ENCODE assay signal across 8 cellular contexts in the genomic region with DNA sequence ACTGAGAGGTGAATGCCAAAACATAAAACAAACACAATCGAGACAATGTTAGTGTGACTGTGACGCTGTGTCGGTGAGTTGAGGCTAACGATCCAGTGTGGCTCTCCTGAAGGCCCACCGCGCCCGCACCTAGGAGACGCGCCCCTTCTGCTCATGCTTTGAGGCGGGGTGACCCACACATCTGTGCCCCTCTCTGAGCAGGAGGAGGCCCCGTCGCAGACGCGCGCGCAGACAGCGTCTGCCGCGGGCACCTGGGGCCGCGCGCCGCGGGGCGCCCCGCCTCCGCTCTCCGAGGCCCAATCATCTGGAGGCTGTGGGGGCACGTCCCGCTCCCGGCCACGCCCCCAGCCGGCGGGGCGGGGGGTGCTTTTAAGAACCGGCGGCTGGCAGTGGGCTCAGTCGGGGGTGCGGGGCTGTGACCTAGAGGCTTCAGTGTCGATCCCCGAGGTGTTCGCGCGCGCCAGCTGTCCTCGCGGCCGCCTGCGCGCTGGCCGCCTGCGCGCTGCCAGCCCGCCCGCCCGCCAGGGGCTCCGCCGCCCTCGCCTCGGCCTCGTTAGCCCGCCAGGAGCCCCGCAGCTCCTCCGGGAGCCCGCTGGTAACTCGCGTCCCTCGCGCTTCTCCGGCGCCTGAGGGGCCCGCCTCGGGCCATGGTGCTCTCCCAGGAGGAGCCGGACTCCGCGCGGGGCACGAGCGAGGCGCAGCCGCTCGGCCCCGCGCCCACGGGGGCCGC. TPM values are rescaled to one million over a fixed set of nuclear protein-coding genes. Genes with fewer than 3 reads are reported as not detected.
DNase-seq lines count a peak whose midpoint lies in the region; ATAC-seq and TF ChIP-seq lines count a peak whose summit lies in the region.

A gene with protein sequence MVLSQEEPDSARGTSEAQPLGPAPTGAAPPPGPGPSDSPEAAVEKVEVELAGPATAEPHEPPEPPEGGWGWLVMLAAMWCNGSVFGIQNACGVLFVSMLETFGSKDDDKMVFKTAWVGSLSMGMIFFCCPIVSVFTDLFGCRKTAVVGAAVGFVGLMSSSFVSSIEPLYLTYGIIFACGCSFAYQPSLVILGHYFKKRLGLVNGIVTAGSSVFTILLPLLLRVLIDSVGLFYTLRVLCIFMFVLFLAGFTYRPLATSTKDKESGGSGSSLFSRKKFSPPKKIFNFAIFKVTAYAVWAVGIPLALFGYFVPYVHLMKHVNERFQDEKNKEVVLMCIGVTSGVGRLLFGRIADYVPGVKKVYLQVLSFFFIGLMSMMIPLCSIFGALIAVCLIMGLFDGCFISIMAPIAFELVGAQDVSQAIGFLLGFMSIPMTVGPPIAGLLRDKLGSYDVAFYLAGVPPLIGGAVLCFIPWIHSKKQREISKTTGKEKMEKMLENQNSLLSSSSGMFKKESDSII (plus strand): TSS at position 398 of the 730 bp plus-strand sequence. CDS start 250 bp downstream, at position 648.

- no peak for TF ChIP-seq EP300 in upper lobe of left lung (IDR thresholded peaks at IDR 0.05)

- H3K4me2 ChIP-seq in DND-41 (ENCODE audit: insufficient read depth, low read length) (peak within 1 kb of the TSS; percentile 91), parathyroid adenoma (ENCODE audit: low read length) (peak within 1 kb of the TSS; percentile 89)

- peak within 1 kb of the TSS; percentile 63 for H3K27ac ChIP-seq in DND-41 (ENCODE audit: low read length)
- H3K27ac ChIP-seq in parathyroid adenoma = peak within 1 kb of the TSS; percentile 21
- H3K27ac ChIP-seq in upper lobe of left lung = peak within 1 kb of the TSS in 3 of 4 donors; percentile 15 to 86 (median 69)

- intact Hi-C loops in head of caudate nucleus (cut with DNase I) = no loop called here

- DNase-seq in DND-41 (peak; percentile 91), SHP77 treated with DMSO at 0.1 percent for 48 hours (lab: John Stamatoyannopoulos, UW) (peak; percentile 73), activated gamma-delta T cell treated with Interleukin-2 at 50 U/mL for 16 hours (peak; percentile 75), head of caudate nucleus (peak; percentile 53 to 92 (median 79)), upper lobe of left lung (peak; percentile 84 to 96)
- DNase-seq in Jurkat, Clone E6-1 (ENCODE audit: low read depth, low spot score) = peak; percentile 81

- H3K4me1 ChIP-seq in DND-41 (ENCODE audit: insufficient read depth, low read length) (peaks cover 27% of the 10 kb centered on the region), parathyroid adenoma (peaks cover 4% of the 10 kb centered on the region), upper lobe of left lung (peaks cover 9 to 21% (median 19%) of the 10 kb centered on the region in 4 donors)

- H3K79me2 ChIP-seq in DND-41 (ENCODE audit: insufficient read depth, low read length) (no peaks in the 10 kb centered on the region), parathyroid adenoma (no peaks in the 10 kb centered on the region)

- H4K20me1 ChIP-seq in DND-41 (ENCODE audit: insufficient read depth, low read length) = no peaks in the 10 kb centered on the region

- H3K36me3 ChIP-seq in DND-41 (ENCODE audit: insufficient read depth, low read length) (no peaks in the 10 kb centered on the region), parathyroid adenoma (ENCODE audit: control insufficient read depth, insufficient read depth, low read length) (no peaks in the 10 kb centered on the region), upper lobe of left lung (no peaks in the 10 kb centered on the region)

- H3K9me3 ChIP-seq in DND-41 (ENCODE audit: insufficient read depth, low read length, severe bottlenecking) (no peaks in the 10 kb centered on the region), parathyroid adenoma (ENCODE audit: control insufficient read depth, low read length) (no peaks in the 10 kb centered on the region), upper lobe of left lung (no peaks in the 10 kb centered on the region)

- TF ChIP-seq CTCF in DND-41 (IDR thresholded peaks at IDR 0.05; ENCODE audit: borderline replicate concordance, extremely low read depth, low read length, poor library complexity, severe bottlenecking) = no peak
- no peak for TF ChIP-seq CTCF in parathyroid adenoma (IDR thresholded peaks at IDR 0.05)
- peak in 2 of 6 experiments; percentile 12 to 17 for TF ChIP-seq CTCF in upper lobe of left lung (IDR thresholded peaks at IDR 0.05)

- H3K4me3 ChIP-seq in DND-41 (ENCODE audit: low read depth in 1 of 2, low read length in 2 of 2) (peak within 1 kb of the TSS; percentile 45 to 84; a peak in 3 of 4 replicates), parathyroid adenoma (ENCODE audit: low read depth, low read length) (peak within 1 kb of the TSS; percentile 77), upper lobe of left lung (peak within 1 kb of the TSS; percentile 42 to 82 (median 74))
- peak within 1 kb of the TSS; percentile 76 for H3K4me3 ChIP-seq in Jurkat, Clone E6-1 (ENCODE audit: low read length)

- H2AFZ ChIP-seq in DND-41 (ENCODE audit: low read depth, low read length) (peak within 1 kb of the TSS; percentile 98), parathyroid adenoma (peak within 1 kb of the TSS; percentile 91)

- ATAC-seq in DND-41 (ENCODE audit: insufficient read depth, low read depth) = peak; percentile 94
- ATAC-seq in GM21619 (IDR thresholded peaks at IDR 0.05; ENCODE audit: unreplicated experiment) = peak; percentile 79
- peak; percentile 79 to 90 for ATAC-seq in upper lobe of left lung (ENCODE audit: low FRiP score in 2 of 2)

- WGBS in upper lobe of left lung, 2 donors = 2 to 6% methylated on average over 10 to 39 of the region's 86 CpGs

- peak in 3 of 4 donors; percentile 52 to 96 (median 68) for TF ChIP-seq POLR2A in upper lobe of left lung (IDR thresholded peaks at IDR 0.05)

- peak within 1 kb of the TSS; percentile 60 for H3K9ac ChIP-seq in DND-41 (ENCODE audit: low read depth, low read length)
- H3K9ac ChIP-seq in parathyroid adenoma = no peak within 1 kb of the TSS

- H3K27me3 ChIP-seq in DND-41 (ENCODE audit: insufficient read depth, low read length, poor library complexity) = peaks cover 19% of the 10 kb centered on the region
- no peaks in the 10 kb centered on the region for H3K27me3 ChIP-seq in parathyroid adenoma (ENCODE audit: control insufficient read depth, insufficient read depth, low read length)
- H3K27me3 ChIP-seq in upper lobe of left lung = peaks cover 0 to 11% (median 0%) of the 10 kb centered on the region in 4 donors

RNA-seq across cellular contexts. Expression of the gene that starts here (rescaled TPM):
- 5.3 TPM for polyA plus RNA-seq in Jurkat, Clone E6-1 (2012; ENCODE audit: insufficient read depth, insufficient read length)
- 10 to 100 TPM in 5 of 6 donors, 1 to 10 TPM in 1; 8.7 to 94.4 (median 18.9) TPM for total RNA-seq in upper lobe of left lung

Comparison
In these comparisons a context has a peak if more than half of its experiments do, and no peak if none do; other contexts are left out.
1. Peak in every context shown above with its lines: DNase-seq, ATAC-seq, H3K4me3 ChIP-seq and H3K27ac ChIP-seq.